In genomic region chr7:100477871-100478248, GRCh38 we compare ENCODE assay signal across 10 cellular contexts. TPM values are rescaled to one million over a fixed set of nuclear protein-coding genes. Genes with fewer than 3 reads are reported as not detected.
DNase-seq lines count a peak whose midpoint lies in the region; ATAC-seq, FAIRE-seq and TF ChIP-seq lines count a peak whose summit lies in the region.
"Had no signal": no experiment of that assay in that cellular context is flagged by ENCODE, and none has a peak within 500 bp of the region (broad histone marks: within the 10 kb centered on the region; RNA-seq: fewer than 3 reads in every experiment).

No MANE protein-coding gene starts in this region.

- peak overlapping the region; percentile 75 for H3K9ac ChIP-seq in HepG2 (ENCODE audit: insufficient read depth, low read depth, low read length)

- no peak for FAIRE-seq in HepG2 (lab: Jason Lieb, UNC)

- H3K27me3 ChIP-seq in HepG2 (ENCODE audit: control insufficient read depth in 1 of 2, insufficient read depth in 2 of 2, low read length in 2 of 2) (peaks cover 0 to 10% of the 10 kb centered on the region in 2 experiments; a peak in 2 of 5 replicates), thoracic aorta (replicated peaks; ENCODE audit: insufficient read depth) (no peaks in the 10 kb centered on the region)

- no peaks in the 10 kb centered on the region for H3K9me3 ChIP-seq in HepG2 (ENCODE audit: low read length)
- H3K9me3 ChIP-seq in thoracic aorta: no peaks in the 10 kb centered on the region

- 86% methylated on average over 14 of the region's 16 CpGs for WGBS in HepG2 (ENCODE audit: low lambda C conversion rate)

- peaks cover 25% of the 10 kb centered on the region for H3K4me1 ChIP-seq in HepG2 (ENCODE audit: insufficient read depth, low read length)
- peaks cover 36 to 58% of the 10 kb centered on the region in 2 donors for H3K4me1 ChIP-seq in thoracic aorta (ENCODE audit: control insufficient read depth in 1 of 2, low read depth in 2 of 2)

- TF ChIP-seq POLR2A in HepG2 (IDR thresholded peaks at IDR 0.05; ENCODE audit: insufficient read depth in 1 of 2, low read depth in 2 of 2, low read length in 2 of 2): no peak

- ATAC-seq in HepG2 (no peak), thoracic aorta (ENCODE audit: insufficient number of reproducible peaks, low FRiP score, low read depth) (no peak), HG02973 (IDR thresholded peaks at IDR 0.05; ENCODE audit: unreplicated experiment) (no peak)

- POLR2A ChIA-PET in HepG2 (lab: Yijun Ruan, JAX): interaction anchor here (0.6 to 2.2 kb wide), 5 partner anchors 49 to 137 kb away, joined by 3 to 9 read pairs (median 7); partner anchors contain the start of genes AGFG2 and ZCWPW1

- H3K4me3 ChIP-seq in HepG2 (replicated peaks in 1 of 3; ENCODE audit: insufficient read depth in 1 of 3, low read depth in 2 of 3, low read length in 3 of 3) (peak overlapping the region in 2 of 3 experiments; percentile 72 to 96; a peak in 3 of 6 replicates), thoracic aorta (peak overlapping the region; percentile 99)

- no peak for TF ChIP-seq RAD21 in HepG2 (CRISPR knock-in tag; IDR thresholded peaks at IDR 0.05)

- peaks cover 3 to 8% of the 10 kb centered on the region in 2 experiments; a peak in 4 of 5 replicates for H3K36me3 ChIP-seq in HepG2 (replicated peaks in 1 of 2; ENCODE audit: control insufficient read depth in 1 of 2, insufficient read depth in 2 of 2, low read length in 2 of 2)
- H3K36me3 ChIP-seq in thoracic aorta: peaks cover 12% of the 10 kb centered on the region

- TF ChIP-seq EP300 in HepG2 (IDR thresholded peaks at IDR 0.05; ENCODE audit: low read depth in 2 of 2, low read length in 2 of 2): no peak
- TF ChIP-seq EP300 in HepG2 (CRISPR knock-in tag; IDR thresholded peaks at IDR 0.05; ENCODE audit: borderline replicate concordance): no peak

- BruUV-seq in HepG2 (replicated peaks; lab: Mats Ljungman, UMichigan): no TSS peak

- H3K27ac ChIP-seq in angular gyrus (ENCODE audit: low read depth, low read length) (peak overlapping the region; percentile 30), HepG2 (ENCODE audit: extremely low read length, insufficient read depth, low read length) (no peak overlapping the region), thoracic aorta (peak overlapping the region; percentile 63 to 90)

- H2AFZ ChIP-seq in HepG2 (ENCODE audit: low read length): no peak overlapping the region

- no peaks in the 10 kb centered on the region for H4K20me1 ChIP-seq in HepG2 (ENCODE audit: insufficient read depth, low read length)

- H3K79me2 ChIP-seq in HepG2 (ENCODE audit: insufficient read depth, low read length): peaks cover 1% of the 10 kb centered on the region

- H3K4me2 ChIP-seq in HepG2 (ENCODE audit: low read depth, low read length): peak overlapping the region; percentile 85

- DNase-seq in activated CD8-positive, alpha-beta memory T cell treated with anti-CD3 and anti-CD28 coated beads for 24 hours: peak; percentile 72
- no peak for DNase-seq in activated CD8-positive, alpha-beta memory T cell treated with anti-CD3 and anti-CD28 coated beads, Interleukin-2, amount 50 U/mL, for 48 hours
- DNase-seq in HepG2 (ENCODE audit: low spot score) (no peak), thoracic aorta (ENCODE audit: low spot score) (no peak), HuH-7.5 (ENCODE audit: low spot score) (no peak), NCI-H2227 (lab: John Stamatoyannopoulos, UW; ENCODE audit: unreplicated experiment) (no peak)

- TF ChIP-seq CTCF in HepG2 (CRISPR knock-in tag; IDR thresholded peaks at IDR 0.05) (no peak), thoracic aorta (IDR thresholded peaks at IDR 0.05) (no peak)

- in situ Hi-C loops in HepG2 (cut with HindIII; ENCODE audit: extremely low pct_ligation_motif_present, low pct_unique_long_range_greater_than_20kb): no loop called here

- intact Hi-C loops in HepG2 (cut with micrococcal nuclease; ENCODE audit: unreplicated experiment): no loop called here

- CTCF ChIA-PET in HepG2 (lab: Yijun Ruan, JAX; ENCODE audit: low intra/inter-chr PET ratio, low total read pairs): no interaction called here

RNA-seq across cellular contexts. Expression of gene TSC22D4, which starts 1.2 kb away (rescaled TPM):
- total RNA-seq in HepG2 (2016; rRNA removed; fragmentation: Illumina TruSeq; extraction: Trizol) (6.3 and 7.7 TPM in 2 replicates), thoracic aorta (10 to 100 TPM; 25.7 to 45.5 TPM)
- total RNA-seq in HepG2 (2016; cell fraction: cytosol; rRNA removed; fragmentation: Illumina TruSeq; extraction: Trizol; ENCODE audit: low read depth): 2.6 and 2.9 TPM in 2 replicates
- 5.6 and 7.4 TPM in 2 replicates for total RNA-seq in HepG2 (2016; cell fraction: insoluble cytoplasmic fraction; rRNA removed; fragmentation: Illumina TruSeq; extraction: Trizol)
- total RNA-seq in HepG2 (2016; cell fraction: membrane; rRNA removed; fragmentation: Illumina TruSeq; extraction: Trizol): 4.7 and 8.1 TPM in 2 replicates
- 4.4 and 5.5 TPM in 2 replicates for total RNA-seq in HepG2 (2016; cell fraction: nucleus; rRNA removed; fragmentation: Illumina TruSeq; extraction: Trizol)
- polyA plus RNA-seq in HepG2 (2011; rRNA removed): 8.7 and 10.1 TPM in 2 replicates
- polyA plus RNA-seq in HepG2 (2011; cell fraction: cytosol; rRNA removed): 6.5 and 10.9 TPM in 2 replicates
- 17.7 and 20.7 TPM in 2 replicates for polyA plus RNA-seq in HepG2 (2011; cell fraction: nucleus; rRNA removed)
- 6.9 and 11.5 TPM in 2 replicates for polyA plus RNA-seq in HepG2 (2012)
- 2.7 and 4.0 TPM in 2 replicates for polyA plus RNA-seq in HepG2 (2016; cell fraction: cytosol; fragmentation: Illumina TruSeq; extraction: Trizol; ENCODE audit: low read depth)
- 10.1 and 11.1 TPM in 2 replicates for polyA plus RNA-seq in HepG2 (2016; cell fraction: insoluble cytoplasmic fraction; fragmentation: Illumina TruSeq; extraction: Trizol; ENCODE audit: low read depth)
- polyA plus RNA-seq in HepG2 (2016; cell fraction: membrane; fragmentation: Illumina TruSeq; extraction: Trizol; ENCODE audit: low read depth): 6.2 and 8.1 TPM in 2 replicates
- polyA plus RNA-seq in HepG2 (2016; cell fraction: nucleus; fragmentation: Illumina TruSeq; extraction: Trizol; ENCODE audit: insufficient read depth, low read depth): 13.1 and 14.8 TPM in 2 replicates
- polyA minus RNA-seq in HepG2 (2011; rRNA and poly(A)+ RNA removed; ENCODE audit: low replicate concordance): 9.9 and 13.8 TPM in 2 replicates
- 7.0 and 9.1 TPM in 2 replicates for polyA minus RNA-seq in HepG2 (2011; cell fraction: cytosol; rRNA and poly(A)+ RNA removed)
- polyA minus RNA-seq in HepG2 (2011; cell fraction: nucleus; rRNA and poly(A)+ RNA removed): 3.0 and 4.5 TPM in 2 replicates

RNA-seq across cellular contexts. Expression of gene NYAP1, which starts 5.9 kb away (rescaled TPM):
- total RNA-seq in HepG2 (2016; rRNA removed; fragmentation: Illumina TruSeq; extraction: Trizol) (0.15 TPM in 2 replicates), thoracic aorta (under 1 TPM; 0.92 to 0.95 TPM)
- total RNA-seq in HepG2 (2016; cell fraction: cytosol; rRNA removed; fragmentation: Illumina TruSeq; extraction: Trizol; ENCODE audit: low read depth): not detected in 2 replicates
- 0.09 and 0.26 TPM in 2 replicates for total RNA-seq in HepG2 (2016; cell fraction: insoluble cytoplasmic fraction; rRNA removed; fragmentation: Illumina TruSeq; extraction: Trizol)
- total RNA-seq in HepG2 (2016; cell fraction: membrane; rRNA removed; fragmentation: Illumina TruSeq; extraction: Trizol): 0.55 TPM in 1 of 2 replicates, not detected in the other
- total RNA-seq in HepG2 (2016; cell fraction: nucleus; rRNA removed; fragmentation: Illumina TruSeq; extraction: Trizol): 0.09 and 0.22 TPM in 2 replicates
- polyA plus RNA-seq in HepG2 (2011; rRNA removed): 0.46 and 0.76 TPM in 2 replicates
- 0.44 and 0.70 TPM in 2 replicates for polyA plus RNA-seq in HepG2 (2011; cell fraction: cytosol; rRNA removed)
- polyA plus RNA-seq in HepG2 (2011; cell fraction: nucleus; rRNA removed): 2.4 and 2.9 TPM in 2 replicates
- polyA plus RNA-seq in HepG2 (2012): 0.60 and 0.88 TPM in 2 replicates
- 0.07 and 0.09 TPM in 2 replicates for polyA plus RNA-seq in HepG2 (2016; cell fraction: cytosol; fragmentation: Illumina TruSeq; extraction: Trizol; ENCODE audit: low read depth)
- polyA plus RNA-seq in HepG2 (2016; cell fraction: insoluble cytoplasmic fraction; fragmentation: Illumina TruSeq; extraction: Trizol; ENCODE audit: low read depth): 0.08 TPM in 1 of 2 replicates, not detected in the other
- polyA plus RNA-seq in HepG2 (2016; cell fraction: membrane; fragmentation: Illumina TruSeq; extraction: Trizol; ENCODE audit: low read depth): 0.07 TPM in 1 of 2 replicates, not detected in the other
- 0.77 and 0.83 TPM in 2 replicates for polyA plus RNA-seq in HepG2 (2016; cell fraction: nucleus; fragmentation: Illumina TruSeq; extraction: Trizol; ENCODE audit: insufficient read depth, low read depth)
- polyA minus RNA-seq in HepG2 (2011; rRNA and poly(A)+ RNA removed; ENCODE audit: low replicate concordance): 0.62 TPM in 1 of 2 replicates, not detected in the other
- polyA minus RNA-seq in HepG2 (2011; cell fraction: cytosol; rRNA and poly(A)+ RNA removed): 0.53 and 0.99 TPM in 2 replicates
- polyA minus RNA-seq in HepG2 (2011; cell fraction: nucleus; rRNA and poly(A)+ RNA removed): 0.62 and 0.64 TPM in 2 replicates

RNA-seq across cellular contexts. Expression of gene SPACDR, which starts 13.8 kb away (rescaled TPM):
- not detected in 2 replicates for total RNA-seq in HepG2 (2016; rRNA removed; fragmentation: Illumina TruSeq; extraction: Trizol)
- not detected in 2 replicates for total RNA-seq in HepG2 (2016; cell fraction: cytosol; rRNA removed; fragmentation: Illumina TruSeq; extraction: Trizol; ENCODE audit: low read depth)
- total RNA-seq in HepG2 (2016; cell fraction: insoluble cytoplasmic fraction; rRNA removed; fragmentation: Illumina TruSeq; extraction: Trizol): 0.15 TPM in 1 of 2 replicates, not detected in the other
- not detected in 2 replicates for total RNA-seq in HepG2 (2016; cell fraction: membrane; rRNA removed; fragmentation: Illumina TruSeq; extraction: Trizol)
- total RNA-seq in HepG2 (2016; cell fraction: nucleus; rRNA removed; fragmentation: Illumina TruSeq; extraction: Trizol): not detected in 2 replicates
- 0.24 and 0.41 TPM in 2 replicates for polyA plus RNA-seq in HepG2 (2011; rRNA removed)
- polyA plus RNA-seq in HepG2 (2011; cell fraction: cytosol; rRNA removed): 0.16 TPM in 1 of 2 replicates, not detected in the other
- polyA plus RNA-seq in HepG2 (2011; cell fraction: nucleus; rRNA removed): 0.55 and 0.99 TPM in 2 replicates
- 0.20 TPM in 1 of 2 replicates, not detected in the other for polyA plus RNA-seq in HepG2 (2012)
- polyA plus RNA-seq in HepG2 (2016; cell fraction: cytosol; fragmentation: Illumina TruSeq; extraction: Trizol; ENCODE audit: low read depth): not detected in 2 replicates
- polyA plus RNA-seq in HepG2 (2016; cell fraction: insoluble cytoplasmic fraction; fragmentation: Illumina TruSeq; extraction: Trizol; ENCODE audit: low read depth): not detected in 2 replicates
- polyA plus RNA-seq in HepG2 (2016; cell fraction: membrane; fragmentation: Illumina TruSeq; extraction: Trizol; ENCODE audit: low read depth): 0.26 TPM in 1 of 2 replicates, not detected in the other
- not detected in 2 replicates for polyA plus RNA-seq in HepG2 (2016; cell fraction: nucleus; fragmentation: Illumina TruSeq; extraction: Trizol; ENCODE audit: insufficient read depth, low read depth)
- 0.14 and 0.65 TPM in 2 replicates for polyA minus RNA-seq in HepG2 (2011; rRNA and poly(A)+ RNA removed; ENCODE audit: low replicate concordance)
- not detected in 2 replicates for polyA minus RNA-seq in HepG2 (2011; cell fraction: cytosol; rRNA and poly(A)+ RNA removed)
- not detected in 2 replicates for polyA minus RNA-seq in HepG2 (2011; cell fraction: nucleus; rRNA and poly(A)+ RNA removed)
- total RNA-seq in thoracic aorta: not detected
- total RNA-seq: Daoy, LHCN-M2 had no signal

RNA-seq across cellular contexts. Expression of gene PPP1R35, which starts 41.6 kb away (rescaled TPM):
- total RNA-seq in HepG2 (2016; rRNA removed; fragmentation: Illumina TruSeq; extraction: Trizol) (16.7 and 24.8 TPM in 2 replicates), thoracic aorta (10 to 100 TPM; 29.5 to 54.7 TPM)
- 16.5 and 21.7 TPM in 2 replicates for total RNA-seq in HepG2 (2016; cell fraction: cytosol; rRNA removed; fragmentation: Illumina TruSeq; extraction: Trizol; ENCODE audit: low read depth)
- 19.3 and 24.7 TPM in 2 replicates for total RNA-seq in HepG2 (2016; cell fraction: insoluble cytoplasmic fraction; rRNA removed; fragmentation: Illumina TruSeq; extraction: Trizol)
- total RNA-seq in HepG2 (2016; cell fraction: membrane; rRNA removed; fragmentation: Illumina TruSeq; extraction: Trizol): 16.5 and 20.1 TPM in 2 replicates
- 13.8 and 17.9 TPM in 2 replicates for total RNA-seq in HepG2 (2016; cell fraction: nucleus; rRNA removed; fragmentation: Illumina TruSeq; extraction: Trizol)
- polyA plus RNA-seq in HepG2 (2011; rRNA removed): 26.4 and 29.0 TPM in 2 replicates
- polyA plus RNA-seq in HepG2 (2011; cell fraction: cytosol; rRNA removed): 18.0 and 33.0 TPM in 2 replicates
- polyA plus RNA-seq in HepG2 (2011; cell fraction: nucleus; rRNA removed): 102 and 127 TPM in 2 replicates
- 17.6 and 20.1 TPM in 2 replicates for polyA plus RNA-seq in HepG2 (2012)
- polyA plus RNA-seq in HepG2 (2016; cell fraction: cytosol; fragmentation: Illumina TruSeq; extraction: Trizol; ENCODE audit: low read depth): 16.5 and 23.2 TPM in 2 replicates
- 21.3 TPM in 2 replicates for polyA plus RNA-seq in HepG2 (2016; cell fraction: insoluble cytoplasmic fraction; fragmentation: Illumina TruSeq; extraction: Trizol; ENCODE audit: low read depth)
- polyA plus RNA-seq in HepG2 (2016; cell fraction: membrane; fragmentation: Illumina TruSeq; extraction: Trizol; ENCODE audit: low read depth): 13.7 and 17.5 TPM in 2 replicates
- polyA plus RNA-seq in HepG2 (2016; cell fraction: nucleus; fragmentation: Illumina TruSeq; extraction: Trizol; ENCODE audit: insufficient read depth, low read depth): 39.6 and 40.4 TPM in 2 replicates
- polyA minus RNA-seq in HepG2 (2011; rRNA and poly(A)+ RNA removed; ENCODE audit: low replicate concordance): 13.2 and 24.1 TPM in 2 replicates
- polyA minus RNA-seq in HepG2 (2011; cell fraction: cytosol; rRNA and poly(A)+ RNA removed): 10.6 and 13.9 TPM in 2 replicates
- 7.1 and 7.3 TPM in 2 replicates for polyA minus RNA-seq in HepG2 (2011; cell fraction: nucleus; rRNA and poly(A)+ RNA removed)

RNA-seq across cellular contexts. Expression of gene MEPCE, which starts 48.2 kb away (rescaled TPM):
- total RNA-seq in HepG2 (2016; rRNA removed; fragmentation: Illumina TruSeq; extraction: Trizol) (22.6 and 26.0 TPM in 2 replicates), thoracic aorta (10 to 100 TPM; 27.2 to 27.8 TPM)
- total RNA-seq in HepG2 (2016; cell fraction: cytosol; rRNA removed; fragmentation: Illumina TruSeq; extraction: Trizol; ENCODE audit: low read depth): 3.8 and 3.9 TPM in 2 replicates
- total RNA-seq in HepG2 (2016; cell fraction: insoluble cytoplasmic fraction; rRNA removed; fragmentation: Illumina TruSeq; extraction: Trizol): 20.2 and 25.7 TPM in 2 replicates
- 12.8 and 14.8 TPM in 2 replicates for total RNA-seq in HepG2 (2016; cell fraction: membrane; rRNA removed; fragmentation: Illumina TruSeq; extraction: Trizol)
- 14.9 and 18.9 TPM in 2 replicates for total RNA-seq in HepG2 (2016; cell fraction: nucleus; rRNA removed; fragmentation: Illumina TruSeq; extraction: Trizol)
- 12.3 and 12.7 TPM in 2 replicates for polyA plus RNA-seq in HepG2 (2011; rRNA removed)
- polyA plus RNA-seq in HepG2 (2011; cell fraction: cytosol; rRNA removed): 9.2 and 10.6 TPM in 2 replicates
- polyA plus RNA-seq in HepG2 (2011; cell fraction: nucleus; rRNA removed): 18.9 and 27.3 TPM in 2 replicates
- 14.6 and 17.9 TPM in 2 replicates for polyA plus RNA-seq in HepG2 (2012)
- polyA plus RNA-seq in HepG2 (2016; cell fraction: cytosol; fragmentation: Illumina TruSeq; extraction: Trizol; ENCODE audit: low read depth): 3.0 and 3.3 TPM in 2 replicates
- 20.4 and 25.4 TPM in 2 replicates for polyA plus RNA-seq in HepG2 (2016; cell fraction: insoluble cytoplasmic fraction; fragmentation: Illumina TruSeq; extraction: Trizol; ENCODE audit: low read depth)
- 8.6 and 9.6 TPM in 2 replicates for polyA plus RNA-seq in HepG2 (2016; cell fraction: membrane; fragmentation: Illumina TruSeq; extraction: Trizol; ENCODE audit: low read depth)
- 23.4 and 28.3 TPM in 2 replicates for polyA plus RNA-seq in HepG2 (2016; cell fraction: nucleus; fragmentation: Illumina TruSeq; extraction: Trizol; ENCODE audit: insufficient read depth, low read depth)
- polyA minus RNA-seq in HepG2 (2011; rRNA and poly(A)+ RNA removed; ENCODE audit: low replicate concordance): 44.0 and 89.0 TPM in 2 replicates
- polyA minus RNA-seq in HepG2 (2011; cell fraction: cytosol; rRNA and poly(A)+ RNA removed): 8.6 and 10.8 TPM in 2 replicates
- 27.3 and 30.2 TPM in 2 replicates for polyA minus RNA-seq in HepG2 (2011; cell fraction: nucleus; rRNA and poly(A)+ RNA removed)
